In the genomic region with DNA sequence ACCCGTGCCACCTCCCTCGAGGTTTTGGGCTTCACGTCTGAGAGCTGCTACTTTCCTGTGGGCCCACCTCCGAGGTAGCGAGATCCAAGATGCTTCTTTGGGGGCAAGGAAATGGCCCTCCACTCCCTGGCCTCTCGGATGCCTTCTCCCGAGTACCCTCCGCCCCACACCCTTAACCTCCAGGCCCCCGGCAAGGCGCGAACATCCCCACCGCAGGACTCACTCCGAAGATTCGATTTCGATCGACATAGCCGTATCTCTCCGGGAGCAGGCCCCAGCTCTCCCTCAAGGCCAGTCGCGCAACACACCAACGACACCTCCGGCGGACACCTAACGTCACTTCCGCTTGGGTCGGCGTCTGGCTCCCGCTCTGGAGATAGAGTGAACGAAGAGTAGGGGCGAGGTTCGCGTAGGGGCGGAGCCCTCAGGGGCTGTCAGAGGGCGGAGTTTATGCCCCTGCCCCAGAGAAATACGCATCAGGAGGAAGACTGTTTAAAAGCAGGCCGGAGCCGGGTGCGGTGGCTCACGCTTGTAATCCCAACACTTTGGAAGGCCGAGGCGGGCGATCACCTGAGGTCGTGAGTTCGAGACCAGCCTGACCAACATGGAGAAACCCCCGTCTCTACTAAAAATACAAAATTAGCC, we compare ENCODE assay signal across 8 cellular contexts. TPM values are rescaled to one million over a fixed set of nuclear protein-coding genes. Genes with fewer than 3 reads are reported as not detected.
A peak's percentile ranks its signal among the peaks of the same experiment; 100 is the strongest.
DNase-seq lines count a peak whose midpoint lies in the region; ATAC-seq and TF ChIP-seq lines count a peak whose summit lies in the region.

Gene SMU1, minus strand, starts transcription at position 315 of the 645 bp plus-strand sequence. Its CDS starts 66 bp downstream, at position 249.

- H3K27me3 Mint-ChIP-seq in activated T-cell treated with anti-CD3 and anti-CD28 coated beads, Interleukin-2, amount 50 U/mL, for 24 hours = no peaks in the 10 kb centered on the region

- TF ChIP-seq POLR2A in erythroblast (IDR thresholded peaks at IDR 0.05; ENCODE audit: low read length) = peak; percentile 92

- ATAC-seq in GM21717 (IDR thresholded peaks at IDR 0.05; ENCODE audit: unreplicated experiment) = peak; percentile 99

- peak within 1 kb of the TSS; percentile 94 to 95 for H3K4me3 ChIP-seq in mucosa of rectum (ENCODE audit: low read length in 2 of 2)

- H3K36me3 ChIP-seq in mucosa of rectum (ENCODE audit: control insufficient read depth in 2 of 2, insufficient read depth in 2 of 2, low read length in 2 of 2) = peaks cover 4 to 18% of the 10 kb centered on the region in 2 donors

- no peaks in the 10 kb centered on the region for H3K9me3 Mint-ChIP-seq in activated T-cell treated with anti-CD3 and anti-CD28 coated beads, Interleukin-2, amount 50 U/mL, for 24 hours

- peak within 1 kb of the TSS; percentile 93 to 95 for H3K9ac ChIP-seq in mucosa of rectum (ENCODE audit: low read depth in 1 of 2, low read length in 2 of 2)

- in situ Hi-C loops in KBM-7 (cut with MboI; ENCODE audit: low pct_unique_long_range_greater_than_20kb, low sequenced_read_pairs) = no loop called here

- peak within 1 kb of the TSS; percentile 99 for H3K4me3 Mint-ChIP-seq in activated T-cell treated with anti-CD3 and anti-CD28 coated beads, Interleukin-2, amount 50 U/mL, for 24 hours

- H3K36me3 Mint-ChIP-seq in activated T-cell treated with anti-CD3 and anti-CD28 coated beads, Interleukin-2, amount 50 U/mL, for 24 hours (ENCODE audit: low read depth) = peaks cover 43% of the 10 kb centered on the region

- H3K4me1 ChIP-seq in mucosa of rectum (ENCODE audit: control insufficient read depth in 2 of 2, insufficient read depth in 2 of 2, low read length in 2 of 2) = peaks cover 11 to 12% of the 10 kb centered on the region in 2 donors

- H3K27me3 ChIP-seq in mucosa of rectum (ENCODE audit: control insufficient read depth in 2 of 2, insufficient read depth in 2 of 2, low read length in 2 of 2) = no peaks in the 10 kb centered on the region

- peaks cover 48% of the 10 kb centered on the region for H3K4me1 Mint-ChIP-seq in activated T-cell treated with anti-CD3 and anti-CD28 coated beads, Interleukin-2, amount 50 U/mL, for 24 hours (ENCODE audit: low read depth)

- no peaks in the 10 kb centered on the region for H3K9me3 ChIP-seq in mucosa of rectum (ENCODE audit: control insufficient read depth in 2 of 2, low read length in 2 of 2)

- DNase-seq in DMS153 treated with DMSO at 0.1 percent for 48 hours (lab: John Stamatoyannopoulos, UW; ENCODE audit: unreplicated experiment) = peak; percentile 91
- peak; percentile 100 for DNase-seq in KBM-7
- DNase-seq in activated T-cell treated with anti-CD3 and anti-CD28 coated beads, Interleukin-2, amount 50 U/mL, for 24 hours = peak; percentile 94
- peak; percentile 98 to 99 for DNase-seq in erythroblast (lab: John Stamatoyannopoulos, UW)
- peak; percentile 94 for DNase-seq in stimulated activated CD8-positive, alpha-beta memory T cell treated with anti-CD3 and anti-CD28 coated beads, Interleukin-4, amount 100 ng/mL, for 48 hours

- H3K27ac ChIP-seq in mucosa of rectum (ENCODE audit: low read depth in 2 of 2, low read length in 2 of 2) = peak within 1 kb of the TSS; percentile 88 to 91

- peak within 1 kb of the TSS; percentile 99 for H3K27ac Mint-ChIP-seq in activated T-cell treated with anti-CD3 and anti-CD28 coated beads, Interleukin-2, amount 50 U/mL, for 24 hours

TF ChIP-seq in PFSK-1, 5 proteins besides CTCF, POLR2A, EP300 and RAD21:
- TF ChIP-seq, protein P1, sequence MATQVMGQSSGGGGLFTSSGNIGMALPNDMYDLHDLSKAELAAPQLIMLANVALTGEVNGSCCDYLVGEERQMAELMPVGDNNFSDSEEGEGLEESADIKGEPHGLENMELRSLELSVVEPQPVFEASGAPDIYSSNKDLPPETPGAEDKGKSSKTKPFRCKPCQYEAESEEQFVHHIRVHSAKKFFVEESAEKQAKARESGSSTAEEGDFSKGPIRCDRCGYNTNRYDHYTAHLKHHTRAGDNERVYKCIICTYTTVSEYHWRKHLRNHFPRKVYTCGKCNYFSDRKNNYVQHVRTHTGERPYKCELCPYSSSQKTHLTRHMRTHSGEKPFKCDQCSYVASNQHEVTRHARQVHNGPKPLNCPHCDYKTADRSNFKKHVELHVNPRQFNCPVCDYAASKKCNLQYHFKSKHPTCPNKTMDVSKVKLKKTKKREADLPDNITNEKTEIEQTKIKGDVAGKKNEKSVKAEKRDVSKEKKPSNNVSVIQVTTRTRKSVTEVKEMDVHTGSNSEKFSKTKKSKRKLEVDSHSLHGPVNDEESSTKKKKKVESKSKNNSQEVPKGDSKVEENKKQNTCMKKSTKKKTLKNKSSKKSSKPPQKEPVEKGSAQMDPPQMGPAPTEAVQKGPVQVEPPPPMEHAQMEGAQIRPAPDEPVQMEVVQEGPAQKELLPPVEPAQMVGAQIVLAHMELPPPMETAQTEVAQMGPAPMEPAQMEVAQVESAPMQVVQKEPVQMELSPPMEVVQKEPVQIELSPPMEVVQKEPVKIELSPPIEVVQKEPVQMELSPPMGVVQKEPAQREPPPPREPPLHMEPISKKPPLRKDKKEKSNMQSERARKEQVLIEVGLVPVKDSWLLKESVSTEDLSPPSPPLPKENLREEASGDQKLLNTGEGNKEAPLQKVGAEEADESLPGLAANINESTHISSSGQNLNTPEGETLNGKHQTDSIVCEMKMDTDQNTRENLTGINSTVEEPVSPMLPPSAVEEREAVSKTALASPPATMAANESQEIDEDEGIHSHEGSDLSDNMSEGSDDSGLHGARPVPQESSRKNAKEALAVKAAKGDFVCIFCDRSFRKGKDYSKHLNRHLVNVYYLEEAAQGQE (IDR thresholded peaks at IDR 0.05; ENCODE audit: insufficient read depth in 1 of 2, low read depth in 2 of 2, low read length in 2 of 2) = no peak
- peak; percentile 87 for TF ChIP-seq POLR2AphosphoS5 (IDR thresholded peaks at IDR 0.05; ENCODE audit: low read depth, low read length)
- no peak for TF ChIP-seq FOXP2 (optimal IDR thresholded peaks at IDR 0.05; ENCODE audit: borderline replicate concordance, extremely low read depth, extremely low read length, insufficient read depth)
- peak; percentile 49; the same call in 1 of the 2 replicates for TF ChIP-seq TAF1 (IDR thresholded peaks at IDR 0.05; ENCODE audit: borderline replicate concordance, insufficient read depth, low read length)
- no peak for TF ChIP-seq SIN3A (IDR thresholded peaks at IDR 0.05; ENCODE audit: borderline replicate concordance, insufficient read depth, low read length)

RNA-seq across cellular contexts. Expression of gene SMU1, which starts in this region (rescaled TPM):
- polyA plus RNA-seq in PFSK-1 (2012; ENCODE audit: insufficient read length, low read depth) = 10.9 TPM

Comparison
In these comparisons a context has a peak if more than half of its experiments do, and no peak if none do; other contexts are left out.
1. Peak in every context shown above with its lines: DNase-seq, ATAC-seq, H3K4me3 ChIP-seq and H3K27ac ChIP-seq.